8 cellular contexts compared by ENCODE assay signal in the genomic region with DNA sequence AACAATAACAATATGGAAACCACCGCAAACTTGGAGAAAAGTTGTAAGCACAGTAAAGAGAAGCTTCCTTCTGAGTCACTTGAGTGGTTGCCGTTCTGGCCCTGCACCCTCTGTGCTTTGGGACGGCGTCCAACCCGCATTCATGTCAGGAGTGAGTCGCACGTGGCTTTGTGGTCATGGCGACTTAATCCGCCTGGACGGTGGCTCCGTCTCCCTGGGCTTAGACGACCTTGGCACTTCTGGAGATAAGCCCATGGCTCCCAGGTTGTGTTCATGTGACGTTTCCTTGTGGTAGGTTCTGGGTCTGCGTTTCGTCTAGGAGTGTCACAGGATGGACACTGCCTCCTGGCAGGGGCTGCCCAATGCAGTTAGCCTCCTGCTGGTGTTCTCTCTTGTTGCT. TPM values are rescaled to one million over a fixed set of nuclear protein-coding genes. Genes with fewer than 3 reads are reported as not detected.
DNase-seq lines count a peak whose midpoint lies in the region; ATAC-seq and TF ChIP-seq lines count a peak whose summit lies in the region.

No MANE protein-coding gene starts in this region.

- intact Hi-C loops in esophagus squamous epithelium (cut with DNase I): no loop called here

- 47 to 49% methylated on average over 11 to 14 of the region's 15 CpGs for WGBS in esophagus squamous epithelium, 2 donors

- TF ChIP-seq CTCF in brain microvascular endothelial cell (IDR thresholded peaks at IDR 0.05; ENCODE audit: low read depth, low read length, missing control alignments) (peak; percentile 28), esophagus squamous epithelium (IDR thresholded peaks at IDR 0.05) (no peak)

- in situ Hi-C loops in brain microvascular endothelial cell (cut with HindIII; ENCODE audit: low pct_ligation_motif_present, low sequenced_read_pairs): no loop called here

- no peaks in the 10 kb centered on the region for H3K27me3 ChIP-seq in brain microvascular endothelial cell (replicated peaks)
- H3K27me3 ChIP-seq in esophagus squamous epithelium: no peaks in the 10 kb centered on the region

- ATAC-seq in GM21526 (IDR thresholded peaks at IDR 0.05; ENCODE audit: low FRiP score, unreplicated experiment): no peak

- no peak overlapping the region for H3K27ac ChIP-seq in brain microvascular endothelial cell
- peak overlapping the region in 2 of 4 donors; percentile 16 to 76 for H3K27ac ChIP-seq in esophagus squamous epithelium

- H3K4me1 ChIP-seq in esophagus squamous epithelium: peaks cover 5 to 41% (median 10%) of the 10 kb centered on the region in 3 donors

- DNase-seq in EH (ENCODE audit: low read depth) (peak; percentile 89), MV-4-11 (lab: John Stamatoyannopoulos, UW) (peak; percentile 77), brain microvascular endothelial cell (peak; percentile 75), myocyte (ENCODE audit: low read depth) (peak; percentile 92), esophagus squamous epithelium (lab: John Stamatoyannopoulos, UW) (no peak), GF-D8 (lab: John Stamatoyannopoulos, UW) (no peak)
- DNase-seq in activated CD4-positive, CD25-positive, alpha-beta regulatory T cell treated with anti-CD3 and anti-CD28 coated beads, Interleukin-2, amount 50 U/mL, for 72 hours: no peak

- H3K4me3 ChIP-seq in brain microvascular endothelial cell (ENCODE audit: low read depth, low read length) (no peak overlapping the region), esophagus squamous epithelium (no peak overlapping the region)

- peaks cover 3% of the 10 kb centered on the region for H3K36me3 ChIP-seq in brain microvascular endothelial cell (replicated peaks)
- peaks cover 0 to 86% (median 3%) of the 10 kb centered on the region in 3 donors for H3K36me3 ChIP-seq in esophagus squamous epithelium

- no peaks in the 10 kb centered on the region for H3K9me3 ChIP-seq in esophagus squamous epithelium

- no peak for TF ChIP-seq POLR2A in esophagus squamous epithelium (IDR thresholded peaks at IDR 0.05)

RNA-seq across cellular contexts. Expression of gene TPCN2, which starts 40.5 kb away (rescaled TPM):
- total RNA-seq in myocyte (1.8 and 5.6 TPM in 2 replicates), esophagus squamous epithelium (10 to 100 TPM in 2 of 4 donors, 1 to 10 TPM in 2; 7.9 to 12.0 (median 9.1) TPM)
- polyA plus RNA-seq in myocyte (2012): 6.5 TPM

Comparison
In these comparisons a context has a peak if more than half of its experiments do, and no peak if none do; other contexts are left out.
1. DNase-seq: peak in EH (single experiment), MV-4-11 (single experiment), brain microvascular endothelial cell (single experiment) and myocyte (single experiment); none in esophagus squamous epithelium (single experiment), GF-D8 (single experiment) and activated CD4-positive, CD25-positive, alpha-beta regulatory T cell treated with anti-CD3 and anti-CD28 coated beads, Interleukin-2, amount 50 U/mL, for 72 hours (single experiment).